ENCODE assay signal across 6 cellular contexts in genomic region chr6:32005538-32005880, GRCh38. TPM values are rescaled to one million over a fixed set of nuclear protein-coding genes. Genes with fewer than 3 reads are reported as not detected.
"Had no signal": no experiment of that assay in that cellular context is flagged by ENCODE, and none has a peak within 500 bp of the region (broad histone marks: within the 10 kb centered on the region; RNA-seq: fewer than 3 reads in every experiment).

No MANE protein-coding gene starts in this region.

RNA-seq across cellular contexts. Expression of gene CYP21A2, which starts 32.7 kb away (rescaled TPM):
- total RNA-seq: activated CD8-positive, alpha-beta T cell treated with anti-CD3 and anti-CD28 coated beads, Interleukin-2, amount 10 ng/mL, durations not matched to agents 7 days and 5 days; bronchial epithelial cell; dermis microvascular lymphatic vessel endothelial cell; glomerular endothelial cell; SJCRH30; stomach had no signal
